ENCODE assay signal across 8 cellular contexts in genomic region chr17:67996301-67997171, GRCh38. TPM values are rescaled to one million over a fixed set of nuclear protein-coding genes. Genes with fewer than 3 reads are reported as not detected.
DNase-seq lines count a peak whose midpoint lies in the region; ATAC-seq and TF ChIP-seq lines count a peak whose summit lies in the region.
"Not testable (repeated sequence)": the region's sequence is repeated elsewhere in the genome, so short reads cannot be mapped to it uniquely, and the experiment has no call there.

Gene C17orf58 (minus strand): TSS chr17:67996469. CDS start chr17:67996198, 271 bp downstream.

- peaks cover 42% of the 10 kb centered on the region for H3K4me1 Mint-ChIP-seq in dendritic cell treated with granulocyte-macrophage colony-stimulating factor and Interleukin-4, amounts not matched to agents 40 ng/mL and 50 ng/mL, for 4 days (ENCODE audit: low read depth)
- peaks cover 21 to 38% (median 32%) of the 10 kb centered on the region in 7 donors for H3K4me1 Mint-ChIP-seq in naive thymus-derived CD4-positive, alpha-beta T cell

- not testable (repeated sequence) for DNase-seq in A673 (ENCODE audit: low spot score)
- DNase-seq in GM13977 (ENCODE audit: low spot score) = peak; percentile 26
- DNase-seq in activated T-cell treated with anti-CD3 and anti-CD28 coated beads, Interleukin-2, amount 50 U/mL, for 48 hours = peak; percentile 59
- DNase-seq in hepatic stellate cell (ENCODE audit: low spot score) = peak; percentile 25
- DNase-seq in naive thymus-derived CD4-positive, alpha-beta T cell = peak in 1 of 9 donors; percentile 38
- DNase-seq in stimulated activated CD4-positive, alpha-beta T cell treated with anti-CD3 and anti-CD28 coated beads, Interleukin-1b, Interleukin-23, amount 100 ng/mL, for 48 hours = peak; percentile 44

- H3K4me3 ChIP-seq in A673 (ENCODE audit: low read depth, low read length, poor library complexity, severe bottlenecking) (peak within 1 kb of the TSS; percentile 59), OCI-LY1 (ENCODE audit: low read depth, low read length, poor library complexity, severe bottlenecking) (peak within 1 kb of the TSS; percentile 75)
- peak within 1 kb of the TSS; percentile 69 for H3K4me3 ChIP-seq in naive thymus-derived CD4-positive, alpha-beta T cell (ENCODE audit: low read length)

- peak within 1 kb of the TSS; percentile 82 for H3K4me2 ChIP-seq in OCI-LY1 (ENCODE audit: low read length)

- not testable (repeated sequence) for H3K9me3 Mint-ChIP-seq in dendritic cell treated with granulocyte-macrophage colony-stimulating factor and Interleukin-4, amounts not matched to agents 40 ng/mL and 50 ng/mL, for 4 days; naive thymus-derived CD4-positive, alpha-beta T cell

- not testable (repeated sequence) for H3K27me3 ChIP-seq in A673 (replicated peaks; ENCODE audit: insufficient read depth, low read depth, low read length, poor library complexity); OCI-LY1 (ENCODE audit: insufficient read depth, low read length); naive thymus-derived CD4-positive, alpha-beta T cell (ENCODE audit: control insufficient read depth in 2 of 2, insufficient read depth in 2 of 2, low read length in 2 of 2)

- H3F3A ChIP-seq in OCI-LY1 (ENCODE audit: insufficient read depth, low read length) = not testable (repeated sequence)

- not testable (repeated sequence) for H3K4me1 ChIP-seq in A673 (ENCODE audit: insufficient read depth, low read length, poor library complexity, severe bottlenecking)
- peaks cover 35% of the 10 kb centered on the region for H3K4me1 ChIP-seq in OCI-LY1 (ENCODE audit: insufficient read depth, low read length, severe bottlenecking)
- H3K4me1 ChIP-seq in naive thymus-derived CD4-positive, alpha-beta T cell (ENCODE audit: control insufficient read depth in 2 of 2, insufficient read depth in 2 of 2, low read length in 2 of 2) = peaks cover 19 to 24% of the 10 kb centered on the region in 2 donors

- not testable (repeated sequence) for H4K20me1 ChIP-seq in OCI-LY1 (ENCODE audit: insufficient read depth, low read length)

- peak within 1 kb of the TSS; percentile 89 for H3K27ac Mint-ChIP-seq in dendritic cell treated with granulocyte-macrophage colony-stimulating factor and Interleukin-4, amounts not matched to agents 40 ng/mL and 50 ng/mL, for 4 days
- H3K27ac Mint-ChIP-seq in naive thymus-derived CD4-positive, alpha-beta T cell = peak within 1 kb of the TSS in 6 of 9 donors; percentile 3 to 43 (median 18)

- POLR2A ChIA-PET in A673 (lab: Charles Lee; ENCODE audit: low non-redundant PET) = not testable (repeated sequence)
- POLR2A ChIA-PET in naive thymus-derived CD4-positive, alpha-beta T cell (lab: Charles Lee) = interaction anchor here (0.9 kb wide), 1 partner anchor 9 kb away, joined by 3 read pairs; no protein-coding TSS in a partner anchor

- in situ Hi-C loops in GM13977 (cut with MboI; ENCODE audit: low pct_unique_long_range_greater_than_20kb, low sequenced_read_pairs, unreplicated experiment) = not testable (repeated sequence)

- TF ChIP-seq CTCF in A673 (conservative IDR thresholded peaks at IDR 0.05; ENCODE audit: low read depth, low read length); GM13977 (IDR thresholded peaks at IDR 0.05; ENCODE audit: extremely low read depth, insufficient read depth, missing control alignments); OCI-LY1 (IDR thresholded peaks at IDR 0.05; ENCODE audit: low read length): not testable (repeated sequence)

- H3K36me3 Mint-ChIP-seq in dendritic cell treated with granulocyte-macrophage colony-stimulating factor and Interleukin-4, amounts not matched to agents 40 ng/mL and 50 ng/mL, for 4 days (ENCODE audit: low read depth) = peaks cover 34% of the 10 kb centered on the region
- not testable (repeated sequence) for H3K36me3 Mint-ChIP-seq in naive thymus-derived CD4-positive, alpha-beta T cell

- BruUV-seq in A673 (replicated peaks; lab: Mats Ljungman, UMichigan) = not testable (repeated sequence)

- not testable (repeated sequence) for H3K27ac ChIP-seq in A673 (ENCODE audit: low read depth, low read length, poor library complexity, severe bottlenecking); OCI-LY1 (ENCODE audit: low read depth, low read length, poor library complexity, severe bottlenecking); naive thymus-derived CD4-positive, alpha-beta T cell (ENCODE audit: low read depth, low read length)

- intact Hi-C loops in A673 (cut with micrococcal nuclease; ENCODE audit: unreplicated experiment); dendritic cell treated with granulocyte-macrophage colony-stimulating factor and Interleukin-4, amounts not matched to agents 40 ng/mL and 50 ng/mL, for 4 days (cut with micrococcal nuclease): not testable (repeated sequence)
- intact Hi-C loops in naive thymus-derived CD4-positive, alpha-beta T cell (cut with micrococcal nuclease) = loop anchor here in 1 of 2 donors (10.0 kb wide), 1 partner anchor 172 kb away; the partner anchor contains the start of gene BPTF

- not testable (repeated sequence) for H3K79me2 ChIP-seq in OCI-LY1 (ENCODE audit: insufficient read depth, low read length)

- H3K36me3 ChIP-seq in A673 (ENCODE audit: insufficient read depth, low read length, poor library complexity, severe bottlenecking); OCI-LY1 (ENCODE audit: insufficient read depth, low read length); naive thymus-derived CD4-positive, alpha-beta T cell (ENCODE audit: control insufficient read depth in 2 of 3, insufficient read depth in 3 of 3, low read length in 3 of 3): not testable (repeated sequence)

- not testable (repeated sequence) for ATAC-seq in naive thymus-derived CD4-positive, alpha-beta T cell

- CTCF ChIA-PET in A673 (lab: Charles Lee) = interaction anchor here (0.9 kb wide), 1 partner anchor 23 kb away, joined by 3 read pairs; no protein-coding TSS in a partner anchor
- CTCF ChIA-PET in naive thymus-derived CD4-positive, alpha-beta T cell (lab: Charles Lee) = interaction anchor here (0.7 kb wide), 1 partner anchor 62 kb away, joined by 3 read pairs; no protein-coding TSS in a partner anchor

- H2AFZ ChIP-seq in OCI-LY1 (ENCODE audit: low read length) = not testable (repeated sequence)

- not testable (repeated sequence) for H3K9me3 ChIP-seq in A673 (ENCODE audit: low read depth, low read length, poor library complexity, severe bottlenecking); OCI-LY1 (ENCODE audit: low read length); naive thymus-derived CD4-positive, alpha-beta T cell (ENCODE audit: control insufficient read depth in 2 of 3, low read length in 3 of 3)

- H3K9ac ChIP-seq in OCI-LY1 (ENCODE audit: low read length) = peak within 1 kb of the TSS; percentile 57

- peak within 1 kb of the TSS; percentile 84 for H3K4me3 Mint-ChIP-seq in dendritic cell treated with granulocyte-macrophage colony-stimulating factor and Interleukin-4, amounts not matched to agents 40 ng/mL and 50 ng/mL, for 4 days
- H3K4me3 Mint-ChIP-seq in naive thymus-derived CD4-positive, alpha-beta T cell = peak within 1 kb of the TSS; percentile 74 to 95 (median 86)

- H3K27me3 Mint-ChIP-seq in dendritic cell treated with granulocyte-macrophage colony-stimulating factor and Interleukin-4, amounts not matched to agents 40 ng/mL and 50 ng/mL, for 4 days = peaks cover 39% of the 10 kb centered on the region
- H3K27me3 Mint-ChIP-seq in naive thymus-derived CD4-positive, alpha-beta T cell = peaks cover 5 to 43% (median 21%) of the 10 kb centered on the region in 5 donors

- not testable (repeated sequence) for H3K9me2 ChIP-seq in OCI-LY1 (ENCODE audit: low read depth, low read length)

RNA-seq across cellular contexts. Expression of gene C17orf58, which starts in this region (rescaled TPM):
- 12.5 and 17.4 TPM in 2 replicates for total RNA-seq in A673 (2021)
- 1 to 10 TPM in 2 of 5 experiments, under 1 TPM in 2, not detected in 1; 0.59 to 6.9 (median 1.5) TPM for total RNA-seq in naive thymus-derived CD4-positive, alpha-beta T cell
- under 1 TPM in 1 of 2 donors, not detected in 1; 0.28 TPM for polyA plus RNA-seq in naive thymus-derived CD4-positive, alpha-beta T cell
